Comparison of ENCODE assay signal across 22 cellular contexts in genomic region chr4:74018116-74018515, GRCh38. TPM values are rescaled to one million over a fixed set of nuclear protein-coding genes. Genes with fewer than 3 reads are reported as not detected.
"Had no signal": no experiment of that assay in that cellular context is flagged by ENCODE, and none has a peak within 500 bp of the region (broad histone marks: within the 10 kb centered on the region; RNA-seq: fewer than 3 reads in every experiment).

No MANE protein-coding gene starts in this region.

- H3K4me1 ChIP-seq: adrenal gland had no signal

- H3K36me3 ChIP-seq: adrenal gland, MG63 had no signal

- H3K27me3 Mint-ChIP-seq: activated naive CD8-positive, alpha-beta T cell treated with anti-CD3 and anti-CD28 coated beads, Interleukin-2, amount 10 ng/mL, durations not matched to agents 7 days and 5 days had no signal

- ATAC-seq: activated CD8-positive, alpha-beta T cell treated with anti-CD3 and anti-CD28 coated beads, Interleukin-2, amount 10 ng/mL, durations not matched to agents 7 days and 5 days; PC-3 had no signal

- H3K9me3 Mint-ChIP-seq: T-helper 1 cell treated with Interleukin-12 subunit alpha and Interleukin-12 subunit beta and Interleukin-4 antibody, amounts not matched to agents 30 μg/mL and 1 μg/mL, for 36 hours had no signal

- H3K27me3 ChIP-seq: adrenal gland, MG63 had no signal

- H3K36me3 Mint-ChIP-seq: activated naive CD8-positive, alpha-beta T cell treated with anti-CD3 and anti-CD28 coated beads, Interleukin-2, amount 10 ng/mL, durations not matched to agents 7 days and 5 days had no signal

- H3K4me3 ChIP-seq: adrenal gland, MG63 had no signal

- H3K9me3 ChIP-seq: adrenal gland, MG63 had no signal

- H3K4me3 Mint-ChIP-seq: activated CD8-positive, alpha-beta T cell treated with anti-CD3 and anti-CD28 coated beads, Interleukin-2, amount 10 ng/mL, durations not matched to agents 7 days and 5 days; activated naive CD8-positive, alpha-beta T cell treated with anti-CD3 and anti-CD28 coated beads, Interleukin-2, amount 10 ng/mL, durations not matched to agents 7 days and 5 days; T-helper 1 cell treated with Interleukin-12 subunit alpha and Interleukin-12 subunit beta and Interleukin-4 antibody, amounts not matched to agents 30 μg/mL and 1 μg/mL, for 36 hours had no signal

- H3K27ac Mint-ChIP-seq: activated CD8-positive, alpha-beta T cell treated with anti-CD3 and anti-CD28 coated beads, Interleukin-2, amount 10 ng/mL, durations not matched to agents 7 days and 5 days; activated naive CD8-positive, alpha-beta T cell treated with anti-CD3 and anti-CD28 coated beads, Interleukin-2, amount 10 ng/mL, durations not matched to agents 7 days and 5 days; T-helper 1 cell treated with Interleukin-12 subunit alpha and Interleukin-12 subunit beta and Interleukin-4 antibody, amounts not matched to agents 30 μg/mL and 1 μg/mL, for 36 hours had no signal

- DNase-seq: activated CD4-positive, alpha-beta T cell treated with anti-CD3 and anti-CD28 coated beads for 48 hours; activated CD4-positive, alpha-beta T cell treated with anti-CD3 and anti-CD28 coated beads, Interleukin-2, amount 50 U/mL, for 4 hours; activated CD4-positive, CD25-positive, alpha-beta regulatory T cell treated with anti-CD3 and anti-CD28 coated beads, Interleukin-2, amount 50 U/mL, for 72 hours; activated CD8-positive, alpha-beta memory T cell treated with anti-CD3 and anti-CD28 coated beads, Interleukin-2, amount 50 U/mL, for 48 hours; activated CD8-positive, alpha-beta T cell treated with anti-CD3 and anti-CD28 coated beads, Interleukin-2, amount 10 ng/mL, durations not matched to agents 7 days and 5 days; activated naive CD4-positive, alpha-beta T cell treated with anti-CD3 and anti-CD28 coated beads, Interleukin-2, amount 50 U/mL, for 16 hours; activated naive CD8-positive, alpha-beta T cell treated with anti-CD3 and anti-CD28 coated beads, Interleukin-2, amount 10 ng/mL, durations not matched to agents 7 days and 5 days; activated T-cell treated with anti-CD3 and anti-CD28 coated beads, Interleukin-2, amount 50 U/mL, for 1 hour; adrenal gland; anterior cingulate cortex; MG63; NCI-H1092 treated with DMSO at 0.1 percent for 48 hours; NCI-H1417 treated with DMSO at 0.1 percent for 48 hours; NCI-H1694 treated with DMSO at 0.1 percent for 48 hours; NCI-H2029 treated with DMSO at 0.1 percent for 48 hours; NCI-H510A treated with DMSO at 0.1 percent for 48 hours; NCI-H69; PC-3; SHP77 treated with DMSO at 0.1 percent for 48 hours had no signal

RNA-seq across cellular contexts. Expression of gene CXCL5, which starts 19.6 kb away (rescaled TPM):
- total RNA-seq: activated CD8-positive, alpha-beta T cell treated with anti-CD3 and anti-CD28 coated beads, Interleukin-2, amount 10 ng/mL, durations not matched to agents 7 days and 5 days; activated naive CD8-positive, alpha-beta T cell treated with anti-CD3 and anti-CD28 coated beads, Interleukin-2, amount 10 ng/mL, durations not matched to agents 7 days and 5 days; SK-MEL-5 had no signal

RNA-seq across cellular contexts. Expression of gene CXCL3, which starts 20.4 kb away (rescaled TPM):
- total RNA-seq: activated CD8-positive, alpha-beta T cell treated with anti-CD3 and anti-CD28 coated beads, Interleukin-2, amount 10 ng/mL, durations not matched to agents 7 days and 5 days had no signal

RNA-seq across cellular contexts. Expression of gene PPBP, which starts 30.1 kb away (rescaled TPM):
- total RNA-seq: activated CD8-positive, alpha-beta T cell treated with anti-CD3 and anti-CD28 coated beads, Interleukin-2, amount 10 ng/mL, durations not matched to agents 7 days and 5 days; activated naive CD8-positive, alpha-beta T cell treated with anti-CD3 and anti-CD28 coated beads, Interleukin-2, amount 10 ng/mL, durations not matched to agents 7 days and 5 days; PC-3; SK-MEL-5 had no signal

RNA-seq across cellular contexts. Expression of gene PF4, which starts 36.3 kb away (rescaled TPM):
- total RNA-seq: activated CD8-positive, alpha-beta T cell treated with anti-CD3 and anti-CD28 coated beads, Interleukin-2, amount 10 ng/mL, durations not matched to agents 7 days and 5 days; activated naive CD8-positive, alpha-beta T cell treated with anti-CD3 and anti-CD28 coated beads, Interleukin-2, amount 10 ng/mL, durations not matched to agents 7 days and 5 days; bronchial epithelial cell had no signal
